Comparison of ENCODE assay signal across 2 cellular contexts in the genomic region with DNA sequence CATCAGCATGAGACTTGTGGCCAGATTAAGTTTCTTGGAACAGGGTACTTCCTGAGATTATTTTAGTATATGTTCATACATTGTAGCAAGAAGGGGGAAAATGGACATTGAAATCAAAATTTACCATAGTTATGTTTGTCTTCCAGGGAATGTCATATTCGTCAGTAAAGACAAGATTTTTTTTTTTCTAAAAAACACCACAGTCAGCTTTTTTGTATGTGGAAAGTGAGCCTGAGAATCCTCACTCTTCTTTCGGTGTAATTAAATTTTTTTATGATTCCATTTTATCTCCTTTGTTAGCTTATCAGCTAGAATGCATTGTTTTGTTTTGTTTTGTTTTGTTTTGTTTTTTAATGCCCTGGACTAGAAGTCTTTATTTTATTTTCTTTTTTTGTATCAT.
A peak's percentile ranks its signal among the peaks of the same experiment; 100 is the strongest.
TF ChIP-seq lines count a peak whose summit lies in the region.

No MANE protein-coding gene starts in this region.

TF ChIP-seq in A549, 52 proteins besides CTCF, POLR2A, EP300 and RAD21:
- TF ChIP-seq, protein P1, sequence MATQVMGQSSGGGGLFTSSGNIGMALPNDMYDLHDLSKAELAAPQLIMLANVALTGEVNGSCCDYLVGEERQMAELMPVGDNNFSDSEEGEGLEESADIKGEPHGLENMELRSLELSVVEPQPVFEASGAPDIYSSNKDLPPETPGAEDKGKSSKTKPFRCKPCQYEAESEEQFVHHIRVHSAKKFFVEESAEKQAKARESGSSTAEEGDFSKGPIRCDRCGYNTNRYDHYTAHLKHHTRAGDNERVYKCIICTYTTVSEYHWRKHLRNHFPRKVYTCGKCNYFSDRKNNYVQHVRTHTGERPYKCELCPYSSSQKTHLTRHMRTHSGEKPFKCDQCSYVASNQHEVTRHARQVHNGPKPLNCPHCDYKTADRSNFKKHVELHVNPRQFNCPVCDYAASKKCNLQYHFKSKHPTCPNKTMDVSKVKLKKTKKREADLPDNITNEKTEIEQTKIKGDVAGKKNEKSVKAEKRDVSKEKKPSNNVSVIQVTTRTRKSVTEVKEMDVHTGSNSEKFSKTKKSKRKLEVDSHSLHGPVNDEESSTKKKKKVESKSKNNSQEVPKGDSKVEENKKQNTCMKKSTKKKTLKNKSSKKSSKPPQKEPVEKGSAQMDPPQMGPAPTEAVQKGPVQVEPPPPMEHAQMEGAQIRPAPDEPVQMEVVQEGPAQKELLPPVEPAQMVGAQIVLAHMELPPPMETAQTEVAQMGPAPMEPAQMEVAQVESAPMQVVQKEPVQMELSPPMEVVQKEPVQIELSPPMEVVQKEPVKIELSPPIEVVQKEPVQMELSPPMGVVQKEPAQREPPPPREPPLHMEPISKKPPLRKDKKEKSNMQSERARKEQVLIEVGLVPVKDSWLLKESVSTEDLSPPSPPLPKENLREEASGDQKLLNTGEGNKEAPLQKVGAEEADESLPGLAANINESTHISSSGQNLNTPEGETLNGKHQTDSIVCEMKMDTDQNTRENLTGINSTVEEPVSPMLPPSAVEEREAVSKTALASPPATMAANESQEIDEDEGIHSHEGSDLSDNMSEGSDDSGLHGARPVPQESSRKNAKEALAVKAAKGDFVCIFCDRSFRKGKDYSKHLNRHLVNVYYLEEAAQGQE (IDR thresholded peaks at IDR 0.05), result no peak
- TF ChIP-seq KDM1A (IDR thresholded peaks at IDR 0.05; ENCODE audit: low read depth) (no peak), FOXS1 (CRISPR knock-in tag; IDR thresholded peaks at IDR 0.05) (no peak), EHF (CRISPR knock-in tag; IDR thresholded peaks at IDR 0.05) (no peak), JUN (IDR thresholded peaks at IDR 0.05) (no peak), ATOH8 (CRISPR knock-in tag; IDR thresholded peaks at IDR 0.05; ENCODE audit: low read depth) (no peak), MAFK (IDR thresholded peaks at IDR 0.05; ENCODE audit: partially characterized antibody) (peak; percentile 82), HOXB13 (CRISPR knock-in tag; IDR thresholded peaks at IDR 0.05; ENCODE audit: low read depth) (no peak)

TF ChIP-seq in H1, 55 proteins besides CTCF, POLR2A, EP300 and RAD21:
- TF ChIP-seq MAFK (IDR thresholded peaks at IDR 0.05; ENCODE audit: low read depth, low read length), result peak; percentile 15; the same call in 1 of the 2 replicates
- no peak for TF ChIP-seq KDM4A (IDR thresholded peaks at IDR 0.05; ENCODE audit: low read depth, low read length, severe bottlenecking)
